ENCODE assay signal across 29 cellular contexts in genomic region chrX:38575888-38576287, GRCh38. TPM values are rescaled to one million over a fixed set of nuclear protein-coding genes. Genes with fewer than 3 reads are reported as not detected.
"Had no signal": no experiment of that assay in that cellular context is flagged by ENCODE, and none has a peak within 500 bp of the region (broad histone marks: within the 10 kb centered on the region; RNA-seq: fewer than 3 reads in every experiment).

No MANE protein-coding gene starts in this region.

- H3K4me3 ChIP-seq: esophagus muscularis mucosa, gastrocnemius medialis had no signal

- H3K36me3 ChIP-seq: brain microvascular endothelial cell, esophagus muscularis mucosa, gastrocnemius medialis, WERI-Rb-1 had no signal

- DNase-seq: activated B cell treated with CpG ODN at 0.5 μM for 24 hours; activated CD4-positive, alpha-beta T cell treated with anti-CD3 and anti-CD28 coated beads for 48 hours; activated CD4-positive, alpha-beta T cell treated with anti-CD3 and anti-CD28 coated beads, Interleukin-2, amount 50 U/mL, for 1 hour; activated CD4-positive, alpha-beta T cell treated with anti-CD3 and anti-CD28 coated beads, Interleukin-2, amount 50 U/mL, for 48 hours; activated CD8-positive, alpha-beta memory T cell treated with anti-CD3 and anti-CD28 coated beads for 24 hours; activated CD8-positive, alpha-beta T cell treated with anti-CD3 and anti-CD28 coated beads for 36 hours; activated effector memory CD4-positive, alpha-beta T cell treated with Interleukin-2 at 50 U/mL for 16 hours; activated gamma-delta T cell treated with Interleukin-2 at 50 U/mL for 16 hours; activated naive CD4-positive, alpha-beta T cell treated with anti-CD3 and anti-CD28 coated beads, Interleukin-2, amount 50 U/mL, for 16 hours; activated naive CD4-positive, alpha-beta T cell treated with Interleukin-2 at 50 U/mL for 16 hours; activated T-cell treated with anti-CD3 and anti-CD28 coated beads, Interleukin-2, amount 50 U/mL, for 4 hours; amniotic stem cell; anterior cingulate cortex; brain microvascular endothelial cell; cortex of kidney; dermis blood vessel endothelial cell; effector CD4-positive, alpha-beta T cell; effector memory CD8-positive, alpha-beta T cell; erythroblast; foreskin keratinocyte; gastrocnemius medialis; glutamatergic neuron; T-helper 2 cell; WERI-Rb-1 had no signal

- FAIRE-seq: bronchial epithelial cell, TTC549 had no signal

- H3K27me3 ChIP-seq: brain microvascular endothelial cell, esophagus muscularis mucosa, foreskin keratinocyte, gastrocnemius medialis had no signal

- H3K9me3 ChIP-seq: esophagus muscularis mucosa, gastrocnemius medialis had no signal

- H3K27ac ChIP-seq: brain microvascular endothelial cell, esophagus muscularis mucosa, foreskin keratinocyte, gastrocnemius medialis, WERI-Rb-1 had no signal

- ATAC-seq: activated CD4-positive, CD25-positive, alpha-beta regulatory T cell treated with anti-CD3 and anti-CD28 coated beads, Interleukin-2, amount 50 U/mL, for 24 hours; activated CD8-positive, alpha-beta T cell treated with anti-CD3 and anti-CD28 coated beads for 36 hours; activated T-cell treated with anti-CD3 and anti-CD28 coated beads, Interleukin-2, amount 50 U/mL, for 4 hours; activated T-helper 17 cell treated with anti-CD3 and anti-CD28 coated beads, Interleukin-2, amount 50 U/mL, for 72 hours; effector memory CD8-positive, alpha-beta T cell; foreskin keratinocyte; gastrocnemius medialis had no signal

- H3K4me1 ChIP-seq: esophagus muscularis mucosa, gastrocnemius medialis had no signal

RNA-seq across cellular contexts. Expression of gene TSPAN7, which starts 14.5 kb away (rescaled TPM):
- total RNA-seq: activated B cell treated with CpG ODN at 0.5 μM for 24 hours had no signal
